ENCODE assay signal across 1 cellular context in the genomic region with DNA sequence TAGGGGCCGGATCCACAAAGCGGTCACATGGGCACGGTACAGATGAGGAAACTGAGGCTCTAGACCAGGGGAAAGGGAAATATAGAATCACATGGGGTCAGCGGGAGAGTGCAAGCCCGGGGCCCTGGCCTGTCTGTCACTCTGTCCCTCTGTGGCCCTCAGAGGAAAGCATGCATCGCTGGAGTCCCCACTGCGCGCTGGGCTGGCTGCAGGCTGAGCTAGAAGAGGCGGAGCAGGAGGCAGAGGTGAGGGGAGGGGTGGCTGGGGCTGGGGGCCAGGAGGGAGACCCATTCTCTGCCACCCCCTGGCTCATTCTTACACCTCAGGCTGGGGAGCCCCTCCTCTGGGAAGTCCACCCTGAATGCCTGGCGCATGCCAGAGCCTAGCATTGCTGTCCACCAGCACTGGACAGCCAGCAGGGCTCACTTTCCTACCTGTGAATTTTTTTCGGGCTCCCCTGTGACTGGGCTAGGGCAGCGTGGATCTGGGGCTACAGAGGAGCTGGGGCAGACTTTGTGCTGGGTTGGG.
TF ChIP-seq lines count a peak whose summit lies in the region.

No MANE protein-coding gene starts in this region.

TF ChIP-seq in H1, 55 proteins besides CTCF, POLR2A, EP300 and RAD21:
- no peak for TF ChIP-seq NANOG (IDR thresholded peaks at IDR 0.05; ENCODE audit: insufficient read depth, low read depth, low read length, poor library complexity, severe bottlenecking)
- TF ChIP-seq SIN3A (conservative IDR thresholded peaks at IDR 0.05 in 1 of 2, IDR thresholded peaks at IDR 0.05 in 1 of 2; ENCODE audit: low read depth in 1 of 2, low read length in 2 of 2): no peak
- TF ChIP-seq YY1 (IDR thresholded peaks at IDR 0.05; ENCODE audit: low read depth, low read length): no peak
- TF ChIP-seq SAP30 (IDR thresholded peaks at IDR 0.05; ENCODE audit: insufficient read depth, insufficient replicate concordance, low read length): no peak
